8 cellular contexts compared by ENCODE assay signal in the genomic region with DNA sequence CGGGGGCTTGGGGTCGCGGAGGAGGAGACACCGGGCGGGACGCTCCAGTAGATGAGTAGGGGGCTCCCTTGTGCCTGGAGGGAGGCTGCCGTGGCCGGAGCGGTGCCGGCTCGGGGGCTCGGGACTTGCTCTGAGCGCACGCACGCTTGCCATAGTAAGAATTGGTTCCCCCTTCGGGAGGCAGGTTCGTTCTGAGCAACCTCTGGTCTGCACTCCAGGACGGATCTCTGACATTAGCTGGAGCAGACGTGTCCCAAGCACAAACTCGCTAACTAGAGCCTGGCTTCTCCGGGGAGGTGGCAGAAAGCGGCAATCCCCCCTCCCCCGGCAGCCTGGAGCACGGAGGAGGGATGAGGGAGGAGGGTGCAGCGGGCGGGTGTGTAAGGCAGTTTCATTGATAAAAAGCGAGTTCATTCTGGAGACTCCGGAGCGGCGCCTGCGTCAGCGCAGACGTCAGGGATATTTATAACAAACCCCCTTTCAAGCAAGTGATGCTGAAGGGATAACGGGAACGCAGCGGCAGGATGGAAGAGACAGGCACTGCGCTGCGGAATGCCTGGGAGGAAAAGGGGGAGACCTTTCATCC. TPM values are rescaled to one million over a fixed set of nuclear protein-coding genes. Genes with fewer than 3 reads are reported as not detected.
DNase-seq lines count a peak whose midpoint lies in the region; ATAC-seq, FAIRE-seq and TF ChIP-seq lines count a peak whose summit lies in the region.

No MANE protein-coding gene starts in this region.

- TF ChIP-seq EP300 in A549 (IDR thresholded peaks at IDR 0.05) = no peak

- no peak for TF ChIP-seq CTCF in A549 (IDR thresholded peaks at IDR 0.05)

- POLR2A ChIA-PET in A549 (lab: Yijun Ruan, JAX) = interaction anchor here (1.0 to 1.5 kb wide), 10 partner anchors 8 to 210 kb away, joined by 3 to 17 read pairs (median 4); a partner anchor contains a TSS

- 3% methylated on average over 21 of the region's 38 CpGs for WGBS in A549 (ENCODE audit: missing lambda C conversion rate)
- 1% methylated on average over 37 to 38 of the region's 38 CpGs for WGBS in esophagus, 2 donors

- DNase-seq in A549 (ENCODE audit: low read depth in 1 of 2, low spot score in 1 of 2) (peak in 1 of 2 experiments; percentile 47), NCI-H69 (lab: John Stamatoyannopoulos, UW) (peak; percentile 77), activated T-cell treated with anti-CD3 and anti-CD28 coated beads for 48 hours (ENCODE audit: low read depth) (peak; percentile 35), HPDE6-E6E7 (ENCODE audit: extremely low spot score) (no peak)

- CTCF ChIA-PET in A549 (lab: Yijun Ruan, JAX) = no interaction called here

- H3K27ac ChIP-seq in A549 = peak overlapping the region; percentile 85 to 97
- H3K27ac ChIP-seq in esophagus (ENCODE audit: low read depth in 2 of 2, low read length in 1 of 2) = peak overlapping the region; percentile 81 to 88
- H3K27ac ChIP-seq in temporal lobe (ENCODE audit: low read depth, low read length) = peak overlapping the region; percentile 90

- peak overlapping the region; percentile 65 for H3K4me3 ChIP-seq in A549
- H3K4me3 ChIP-seq in esophagus (ENCODE audit: low read depth in 1 of 2, low read length in 2 of 2) = peak overlapping the region; percentile 70 to 91
- H3K4me3 ChIP-seq in mucosa of stomach (ENCODE audit: low read length) = peak overlapping the region; percentile 84

- no peaks in the 10 kb centered on the region for H3K9me3 ChIP-seq in A549
- no peaks in the 10 kb centered on the region for H3K9me3 ChIP-seq in esophagus (ENCODE audit: control insufficient read depth in 2 of 2, insufficient read depth in 1 of 2, low read depth in 1 of 2, low read length in 1 of 2)
- H3K9me3 ChIP-seq in mucosa of stomach (ENCODE audit: control insufficient read depth, low read length) = no peaks in the 10 kb centered on the region

- TF ChIP-seq RAD21 in A549 (conservative IDR thresholded peaks at IDR 0.05 in 1 of 2, IDR thresholded peaks at IDR 0.05 in 1 of 2) = no peak

- H3K4me2 ChIP-seq in A549 = peak overlapping the region; percentile 91

- TF ChIP-seq POLR2A in A549 (IDR thresholded peaks at IDR 0.05; ENCODE audit: low read length) = no peak

- no peaks in the 10 kb centered on the region for H3K27me3 ChIP-seq in esophagus (ENCODE audit: control insufficient read depth in 1 of 2, insufficient read depth in 2 of 2, low read length in 2 of 2)
- no peaks in the 10 kb centered on the region for H3K27me3 ChIP-seq in mucosa of stomach (ENCODE audit: control insufficient read depth, insufficient read depth, low read length)

- H3K9ac ChIP-seq in mucosa of stomach (ENCODE audit: low read length) = peak overlapping the region; percentile 98

- H3K4me1 ChIP-seq in A549 (peaks cover 35% of the 10 kb centered on the region), esophagus (ENCODE audit: control insufficient read depth in 2 of 2, insufficient read depth in 2 of 2, low read length in 1 of 2) (peaks cover 6 to 21% of the 10 kb centered on the region in 2 donors), mucosa of stomach (ENCODE audit: control insufficient read depth, insufficient read depth, low read length) (peaks cover 41% of the 10 kb centered on the region)

- ATAC-seq in A549 (no peak), GM19452 (IDR thresholded peaks at IDR 0.05; ENCODE audit: unreplicated experiment) (peak; percentile 13)

- peaks cover 0 to 13% of the 10 kb centered on the region in 2 donors for H3K36me3 ChIP-seq in esophagus (ENCODE audit: control insufficient read depth in 2 of 2, insufficient read depth in 2 of 2, low read length in 1 of 2)
- peaks cover 32% of the 10 kb centered on the region for H3K36me3 ChIP-seq in mucosa of stomach (ENCODE audit: control insufficient read depth, insufficient read depth, low read length)

- no peak for FAIRE-seq in A549 (lab: Jason Lieb, UNC)

TF ChIP-seq in A549, 52 proteins besides CTCF, POLR2A, EP300 and RAD21:
- TF ChIP-seq POLR2AphosphoS2 (conservative IDR thresholded peaks at IDR 0.05; ENCODE audit: low read length) (peak; percentile 97), FOSB (CRISPR knock-in tag; IDR thresholded peaks at IDR 0.05) (peak; percentile 91), RARB (CRISPR knock-in tag; IDR thresholded peaks at IDR 0.05) (peak; percentile 84; the same call in 1 of the 2 replicates), HOXA7 (CRISPR knock-in tag; IDR thresholded peaks at IDR 0.05) (peak; percentile 92), PHF8 (IDR thresholded peaks at IDR 0.05; ENCODE audit: borderline replicate concordance, low read depth) (peak; percentile 36), FOSL2 (IDR thresholded peaks at IDR 0.05) (no peak), FOSL2 (CRISPR knock-in tag; IDR thresholded peaks at IDR 0.05) (0 out of 2 replicates have a peak, but pooled peaks have one; percentile 4), JUN (IDR thresholded peaks at IDR 0.05) (no peak), TP53 (CRISPR knock-in tag; IDR thresholded peaks at IDR 0.05) (peak; percentile 96)
- TF ChIP-seq, protein P1, sequence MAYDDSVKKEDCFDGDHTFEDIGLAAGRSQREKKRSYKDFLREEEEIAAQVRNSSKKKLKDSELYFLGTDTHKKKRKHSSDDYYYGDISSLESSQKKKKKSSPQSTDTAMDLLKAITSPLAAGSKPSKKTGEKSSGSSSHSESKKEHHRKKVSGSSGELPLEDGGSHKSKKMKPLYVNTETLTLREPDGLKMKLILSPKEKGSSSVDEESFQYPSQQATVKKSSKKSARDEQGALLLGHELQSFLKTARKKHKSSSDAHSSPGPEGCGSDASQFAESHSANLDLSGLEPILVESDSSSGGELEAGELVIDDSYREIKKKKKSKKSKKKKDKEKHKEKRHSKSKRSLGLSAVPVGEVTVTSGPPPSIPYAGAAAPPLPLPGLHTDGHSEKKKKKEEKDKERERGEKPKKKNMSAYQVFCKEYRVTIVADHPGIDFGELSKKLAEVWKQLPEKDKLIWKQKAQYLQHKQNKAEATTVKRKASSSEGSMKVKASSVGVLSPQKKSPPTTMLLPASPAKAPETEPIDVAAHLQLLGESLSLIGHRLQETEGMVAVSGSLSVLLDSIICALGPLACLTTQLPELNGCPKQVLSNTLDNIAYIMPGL (CRISPR knock-in tag; IDR thresholded peaks at IDR 0.05; ENCODE audit: borderline replicate concordance) = 0 out of 2 replicates have a peak, but pooled peaks have one; percentile 72
- TF ChIP-seq, protein P2, sequence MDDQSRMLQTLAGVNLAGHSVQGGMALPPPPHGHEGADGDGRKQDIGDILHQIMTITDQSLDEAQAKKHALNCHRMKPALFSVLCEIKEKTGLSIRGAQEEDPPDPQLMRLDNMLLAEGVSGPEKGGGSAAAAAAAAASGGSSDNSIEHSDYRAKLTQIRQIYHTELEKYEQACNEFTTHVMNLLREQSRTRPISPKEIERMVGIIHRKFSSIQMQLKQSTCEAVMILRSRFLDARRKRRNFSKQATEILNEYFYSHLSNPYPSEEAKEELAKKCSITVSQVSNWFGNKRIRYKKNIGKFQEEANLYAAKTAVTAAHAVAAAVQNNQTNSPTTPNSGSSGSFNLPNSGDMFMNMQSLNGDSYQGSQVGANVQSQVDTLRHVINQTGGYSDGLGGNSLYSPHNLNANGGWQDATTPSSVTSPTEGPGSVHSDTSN (IDR thresholded peaks at IDR 0.05) = no peak
- TF ChIP-seq, protein P3, sequence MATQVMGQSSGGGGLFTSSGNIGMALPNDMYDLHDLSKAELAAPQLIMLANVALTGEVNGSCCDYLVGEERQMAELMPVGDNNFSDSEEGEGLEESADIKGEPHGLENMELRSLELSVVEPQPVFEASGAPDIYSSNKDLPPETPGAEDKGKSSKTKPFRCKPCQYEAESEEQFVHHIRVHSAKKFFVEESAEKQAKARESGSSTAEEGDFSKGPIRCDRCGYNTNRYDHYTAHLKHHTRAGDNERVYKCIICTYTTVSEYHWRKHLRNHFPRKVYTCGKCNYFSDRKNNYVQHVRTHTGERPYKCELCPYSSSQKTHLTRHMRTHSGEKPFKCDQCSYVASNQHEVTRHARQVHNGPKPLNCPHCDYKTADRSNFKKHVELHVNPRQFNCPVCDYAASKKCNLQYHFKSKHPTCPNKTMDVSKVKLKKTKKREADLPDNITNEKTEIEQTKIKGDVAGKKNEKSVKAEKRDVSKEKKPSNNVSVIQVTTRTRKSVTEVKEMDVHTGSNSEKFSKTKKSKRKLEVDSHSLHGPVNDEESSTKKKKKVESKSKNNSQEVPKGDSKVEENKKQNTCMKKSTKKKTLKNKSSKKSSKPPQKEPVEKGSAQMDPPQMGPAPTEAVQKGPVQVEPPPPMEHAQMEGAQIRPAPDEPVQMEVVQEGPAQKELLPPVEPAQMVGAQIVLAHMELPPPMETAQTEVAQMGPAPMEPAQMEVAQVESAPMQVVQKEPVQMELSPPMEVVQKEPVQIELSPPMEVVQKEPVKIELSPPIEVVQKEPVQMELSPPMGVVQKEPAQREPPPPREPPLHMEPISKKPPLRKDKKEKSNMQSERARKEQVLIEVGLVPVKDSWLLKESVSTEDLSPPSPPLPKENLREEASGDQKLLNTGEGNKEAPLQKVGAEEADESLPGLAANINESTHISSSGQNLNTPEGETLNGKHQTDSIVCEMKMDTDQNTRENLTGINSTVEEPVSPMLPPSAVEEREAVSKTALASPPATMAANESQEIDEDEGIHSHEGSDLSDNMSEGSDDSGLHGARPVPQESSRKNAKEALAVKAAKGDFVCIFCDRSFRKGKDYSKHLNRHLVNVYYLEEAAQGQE (IDR thresholded peaks at IDR 0.05) = peak; percentile 40; the same call in 1 of the 2 replicates
- TF ChIP-seq, protein P4, sequence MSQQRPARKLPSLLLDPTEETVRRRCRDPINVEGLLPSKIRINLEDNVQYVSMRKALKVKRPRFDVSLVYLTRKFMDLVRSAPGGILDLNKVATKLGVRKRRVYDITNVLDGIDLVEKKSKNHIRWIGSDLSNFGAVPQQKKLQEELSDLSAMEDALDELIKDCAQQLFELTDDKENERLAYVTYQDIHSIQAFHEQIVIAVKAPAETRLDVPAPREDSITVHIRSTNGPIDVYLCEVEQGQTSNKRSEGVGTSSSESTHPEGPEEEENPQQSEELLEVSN (IDR thresholded peaks at IDR 0.05; ENCODE audit: borderline replicate concordance, low read depth) = no peak
- TF ChIP-seq, protein P5, sequence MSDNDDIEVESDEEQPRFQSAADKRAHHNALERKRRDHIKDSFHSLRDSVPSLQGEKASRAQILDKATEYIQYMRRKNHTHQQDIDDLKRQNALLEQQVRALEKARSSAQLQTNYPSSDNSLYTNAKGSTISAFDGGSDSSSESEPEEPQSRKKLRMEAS (IDR thresholded peaks at IDR 0.05) = 0 out of 2 replicates have a peak, but pooled peaks have one; percentile 6

RNA-seq across cellular contexts. Expression of a gene that starts 0.6 kb away (rescaled TPM):
- polyA plus RNA-seq in A549 (2011; rRNA removed) (197 and 256 TPM in 2 replicates), A549 (2017; fragmentation: RNase III; extraction: RNeasy Plus Mini Kit Qiagen cat#74134 plus additional on column Dnase treatment) (2.0 to 4.2 TPM (median 2.7 TPM) in 3 replicates), esophagus (100 to 1,000 TPM in 1 of 2 donors, 10 to 100 TPM in 1; 99.5 to 102 TPM)
- 224 and 245 TPM in 2 replicates for polyA plus RNA-seq in A549 (2012; cell fraction: cytosol; rRNA removed)
- polyA plus RNA-seq in A549 (2012; cell fraction: nucleus; rRNA removed) = 701 and 1,020 TPM in 2 replicates
- polyA minus RNA-seq in A549 (2011; rRNA and poly(A)+ RNA removed) = 237 and 281 TPM in 2 replicates
- total RNA-seq in temporal lobe = 41.8 TPM
